In genomic region chr3:26559252-26559651, GRCh38 we compare ENCODE assay signal across 25 cellular contexts.
DNase-seq lines count a peak whose midpoint lies in the region; ATAC-seq and TF ChIP-seq lines count a peak whose summit lies in the region.
"Had no signal": no experiment of that assay in that cellular context is flagged by ENCODE, and none has a peak within 500 bp of the region (broad histone marks: within the 10 kb centered on the region; RNA-seq: fewer than 3 reads in every experiment).

No MANE protein-coding gene starts in this region.

- no peaks in the 10 kb centered on the region for H3K36me3 Mint-ChIP-seq in naive thymus-derived CD8-positive, alpha-beta T cell
- H3K36me3 Mint-ChIP-seq: CD14-positive monocyte; CD8-positive, alpha-beta memory T cell had no signal

- no peak overlapping the region for H2AFZ ChIP-seq in SK-N-SH (ENCODE audit: low read depth)

- no peak overlapping the region for H3K27ac Mint-ChIP-seq in naive thymus-derived CD8-positive, alpha-beta T cell
- H3K27ac Mint-ChIP-seq: CD14-positive monocyte; CD4-positive, alpha-beta T cell; CD8-positive, alpha-beta memory T cell; HFFc6 had no signal

- H3K4me2 ChIP-seq in SK-N-SH, result no peak overlapping the region
- H3K4me2 ChIP-seq: A549; BLaER1 treated with 17β-estradiol and CSF1 and Interleukin-3, amounts not matched to agents 10 nM and 100 nM had no signal

- TF ChIP-seq EP300 in SK-N-SH (IDR thresholded peaks at IDR 0.05; ENCODE audit: borderline replicate concordance in 1 of 2, low read depth in 1 of 2, low read length in 1 of 2), result peak in 1 of 2 experiments; percentile 63; a peak in 1 of 4 replicates

- H3K36me3 ChIP-seq in SK-N-SH (replicated peaks in 1 of 2; ENCODE audit: control insufficient read depth in 1 of 2, insufficient read depth in 2 of 2, low read length in 1 of 2), result no peaks in the 10 kb centered on the region
- H3K36me3 ChIP-seq: BE2C; BLaER1 treated with 17β-estradiol and CSF1 and Interleukin-3, amounts not matched to agents 10 nM and 100 nM; HAP-1 had no signal

- DNase-seq in NCI-H524 (lab: John Stamatoyannopoulos, UW), result peak; percentile 34 to 69
- DNase-seq in SK-N-SH, result peak; percentile 23
- DNase-seq in fibroblast of mammary gland (ENCODE audit: low read depth), result peak; percentile 0
- peak; percentile 46 for DNase-seq in left kidney (ENCODE audit: low read depth, low spot score)
- no peak for DNase-seq in NCI-H446 treated with DMSO at 0.1 percent for 48 hours (lab: John Stamatoyannopoulos, UW)
- no peak for DNase-seq in NCI-H1930 (lab: John Stamatoyannopoulos, UW)
- DNase-seq in naive thymus-derived CD8-positive, alpha-beta T cell, result no peak
- DNase-seq: 8988T; ACHN; AML-193; BE2C; CD4-positive, alpha-beta T cell; CD8-positive, alpha-beta memory T cell; DMS 273 treated with DMSO at 0.1 percent for 48 hours; DMS79; EL; GDM1; GOT3; HFFc6 had no signal

- H3K27me3 ChIP-seq in SK-N-SH (ENCODE audit: insufficient read depth), result no peaks in the 10 kb centered on the region
- H3K27me3 ChIP-seq: BE2C; BLaER1 treated with 17β-estradiol and CSF1 and Interleukin-3, amounts not matched to agents 10 nM and 100 nM had no signal

- no peak overlapping the region for H3K27ac ChIP-seq in SK-N-SH (ENCODE audit: low read depth in 2 of 2, low read length in 1 of 2)
- H3K27ac ChIP-seq: A549; BLaER1 treated with 17β-estradiol and CSF1 and Interleukin-3, amounts not matched to agents 10 nM and 100 nM had no signal

- peaks cover 0 to 9% of the 10 kb centered on the region in 2 experiments; a peak in 2 of 4 replicates for H3K4me1 ChIP-seq in SK-N-SH (ENCODE audit: control insufficient read depth in 1 of 2, insufficient read depth in 2 of 2, low read depth in 1 of 2, low read length in 1 of 2)
- H3K4me1 ChIP-seq: A549, BE2C, HAP-1 had no signal

- H4K20me1 ChIP-seq in SK-N-SH (ENCODE audit: insufficient read depth), result no peaks in the 10 kb centered on the region
- H4K20me1 ChIP-seq: BLaER1 treated with 17β-estradiol and CSF1 and Interleukin-3, amounts not matched to agents 10 nM and 100 nM had no signal

- H3K4me1 Mint-ChIP-seq in naive thymus-derived CD8-positive, alpha-beta T cell, result no peaks in the 10 kb centered on the region
- H3K4me1 Mint-ChIP-seq: CD14-positive monocyte; CD8-positive, alpha-beta memory T cell had no signal

- no peak overlapping the region for H3K4me3 Mint-ChIP-seq in naive thymus-derived CD8-positive, alpha-beta T cell
- H3K4me3 Mint-ChIP-seq: CD14-positive monocyte; CD4-positive, alpha-beta T cell; CD8-positive, alpha-beta memory T cell; HFFc6 had no signal

- H3K9ac ChIP-seq in SK-N-SH, result no peak overlapping the region
- H3K9ac ChIP-seq: BLaER1 treated with 17β-estradiol and CSF1 and Interleukin-3, amounts not matched to agents 10 nM and 100 nM had no signal

- WGBS in SK-N-SH (ENCODE audit: low lambda C conversion rate), result 8% methylated on average over 3 of the region's 3 CpGs

- POLR2A ChIA-PET in SK-N-SH (lab: Yijun Ruan, JAX), result no interaction called here
- POLR2A ChIA-PET in naive thymus-derived CD8-positive, alpha-beta T cell (lab: Charles Lee), result no interaction called here

- H3K9me3 ChIP-seq in SK-N-SH, result no peaks in the 10 kb centered on the region
- H3K9me3 ChIP-seq: A549; BE2C; BLaER1 treated with 17β-estradiol and CSF1 and Interleukin-3, amounts not matched to agents 10 nM and 100 nM; HAP-1 had no signal

- H3K9me3 Mint-ChIP-seq in naive thymus-derived CD8-positive, alpha-beta T cell, result peaks cover 0 to 19% (median 3%) of the 10 kb centered on the region in 9 donors
- H3K9me3 Mint-ChIP-seq: CD4-positive, alpha-beta T cell had no signal

- CTCF ChIA-PET in SK-N-SH (lab: Yijun Ruan, JAX), result interaction anchor here (0.7 kb wide), 1 partner anchor 106 kb away, joined by 3 read pairs; no protein-coding TSS in a partner anchor

- H3K27me3 Mint-ChIP-seq in naive thymus-derived CD8-positive, alpha-beta T cell, result no peaks in the 10 kb centered on the region
- H3K27me3 Mint-ChIP-seq: CD4-positive, alpha-beta T cell; CD8-positive, alpha-beta memory T cell had no signal

- TF ChIP-seq RAD21 in SK-N-SH (IDR thresholded peaks at IDR 0.05; ENCODE audit: low read length), result no peak

- TF ChIP-seq CTCF in SK-N-SH (IDR thresholded peaks at IDR 0.05) (no peak), fibroblast of mammary gland (conservative IDR thresholded peaks at IDR 0.05; ENCODE audit: control insufficient read depth, insufficient read depth, low read depth, low read length) (no peak)

- no peaks in the 10 kb centered on the region for H3K79me2 ChIP-seq in SK-N-SH (ENCODE audit: insufficient read depth)

- no peaks in the 10 kb centered on the region for H3F3A ChIP-seq in SK-N-SH (replicated peaks; ENCODE audit: insufficient read depth)

- ATAC-seq in HG03378 (IDR thresholded peaks at IDR 0.05; ENCODE audit: unreplicated experiment), result no peak
- ATAC-seq in naive thymus-derived CD8-positive, alpha-beta T cell, result no peak
- ATAC-seq: A549, GM12878 had no signal

- H3K4me3 ChIP-seq in SK-N-SH (ENCODE audit: low read depth in 2 of 2, low read length in 1 of 2), result no peak overlapping the region
- no peak overlapping the region for H3K4me3 ChIP-seq in fibroblast of mammary gland (ENCODE audit: control insufficient read depth, low read depth, low read length)
- H3K4me3 ChIP-seq: A549; BLaER1 treated with 17β-estradiol and CSF1 and Interleukin-3, amounts not matched to agents 10 nM and 100 nM; GM12878; HAP-1 had no signal

- H3K9me2 ChIP-seq in SK-N-SH, result no peaks in the 10 kb centered on the region; the same call in 1 of the 2 replicates

TF ChIP-seq in SK-N-SH, 30 proteins besides CTCF, POLR2A, EP300 and RAD21:
- TF ChIP-seq CHD2 (IDR thresholded peaks at IDR 0.05; ENCODE audit: low read length, partially characterized antibody) (peak; percentile 15), USF2 (IDR thresholded peaks at IDR 0.05; ENCODE audit: borderline replicate concordance, low read depth, low read length) (no peak)
TF ChIP-seq in SK-N-SH: peak in this region for 1.

Comparison
In these comparisons a context has a peak if more than half of its experiments do, and no peak if none do; other contexts are left out.
1. DNase-seq: peak in NCI-H524 (2 of 2), SK-N-SH (single experiment), fibroblast of mammary gland (single experiment) and left kidney (single experiment); none in NCI-H446 treated with DMSO at 0.1 percent for 48 hours (single experiment), NCI-H1930 (0 of 2) and naive thymus-derived CD8-positive, alpha-beta T cell (0 of 10).